9 cellular contexts compared by ENCODE assay signal in the genomic region with DNA sequence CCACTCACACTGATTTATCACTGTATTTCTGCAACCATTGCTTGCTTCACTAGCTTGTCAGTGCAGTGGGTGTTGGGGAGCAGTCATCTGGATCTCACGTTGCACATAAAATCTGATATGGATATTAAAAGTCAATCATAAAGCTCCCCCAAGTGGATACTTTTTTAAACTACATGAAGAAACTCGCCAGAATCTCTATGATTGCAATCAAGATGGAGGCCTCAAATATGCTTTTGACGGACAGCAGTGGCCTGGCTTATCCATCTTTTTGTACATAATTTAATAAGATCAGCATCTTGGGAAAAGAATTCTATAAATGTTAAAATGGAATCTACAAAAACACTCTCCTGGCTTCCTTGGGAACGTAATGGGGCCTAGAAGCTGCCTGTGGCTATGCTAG.
DNase-seq lines count a peak whose midpoint lies in the region; ATAC-seq, FAIRE-seq and TF ChIP-seq lines count a peak whose summit lies in the region.
"Had no signal": no experiment of that assay in that cellular context is flagged by ENCODE, and none has a peak within 500 bp of the region (broad histone marks: within the 10 kb centered on the region; RNA-seq: fewer than 3 reads in every experiment).

No MANE protein-coding gene starts in this region.

- WGBS in suprapubic skin = 31% methylated on average over 4 of the region's 4 CpGs

- TF ChIP-seq EP300 in suprapubic skin (IDR thresholded peaks at IDR 0.05) = no peak

- ATAC-seq in GM18505 (IDR thresholded peaks at IDR 0.05; ENCODE audit: unreplicated experiment) = no peak

- TF ChIP-seq CTCF in epithelial cell of proximal tubule (conservative IDR thresholded peaks at IDR 0.05; ENCODE audit: low read depth, low read length) = peak; percentile 28
- TF ChIP-seq CTCF in suprapubic skin (IDR thresholded peaks at IDR 0.05) = peak; percentile 12 to 23

- no peaks in the 10 kb centered on the region for H3K27me3 ChIP-seq in suprapubic skin

- H3K9me3 ChIP-seq in suprapubic skin = no peaks in the 10 kb centered on the region

- DNase-seq in CD1c-positive myeloid dendritic cell (ENCODE audit: extremely low spot score) (peak; percentile 10), H54 (ENCODE audit: insufficient read length, low spot score) (peak; percentile 19), NCI-H82 treated with DMSO at 0.1 percent for 48 hours (lab: John Stamatoyannopoulos, UW; ENCODE audit: unreplicated experiment) (peak; percentile 41), epithelial cell of proximal tubule (ENCODE audit: low read depth) (no peak), suprapubic skin (ENCODE audit: low spot score in 2 of 2) (no peak)
- no peak for DNase-seq in stimulated activated CD4-positive, alpha-beta T cell treated with anti-CD3 and anti-CD28 coated beads, Interleukin-4, amount 100 ng/mL, for 24 hours
- no peak for DNase-seq in activated CD4-positive, alpha-beta T cell treated with anti-CD3 and anti-CD28 coated beads, Interleukin-2, amount 50 U/mL, for 4 hours

- H3K27ac ChIP-seq in suprapubic skin = no peak overlapping the region
- H3K27ac ChIP-seq: epithelial cell of prostate had no signal

- FAIRE-seq in H54 (lab: Jason Lieb, UNC) = no peak

- H3K36me3 ChIP-seq in suprapubic skin = no peaks in the 10 kb centered on the region

- H3K4me3 ChIP-seq in epithelial cell of proximal tubule (ENCODE audit: low read depth, low read length) (no peak overlapping the region), suprapubic skin (no peak overlapping the region)

- H3K4me1 ChIP-seq in suprapubic skin = no peaks in the 10 kb centered on the region

- TF ChIP-seq POLR2A in H54 (IDR thresholded peaks at IDR 0.05; ENCODE audit: low read depth, low read length) (no peak), suprapubic skin (IDR thresholded peaks at IDR 0.05) (no peak), GM18505 (IDR thresholded peaks at IDR 0.05; ENCODE audit: borderline replicate concordance, extremely low read depth, insufficient read depth, insufficient read length) (no peak)

Comparison
In these comparisons a context has a peak if more than half of its experiments do, and no peak if none do; other contexts are left out.
1. DNase-seq: peak in CD1c-positive myeloid dendritic cell (single experiment), H54 (single experiment) and NCI-H82 treated with DMSO at 0.1 percent for 48 hours (single experiment); none in epithelial cell of proximal tubule (single experiment), suprapubic skin (0 of 2), stimulated activated CD4-positive, alpha-beta T cell treated with anti-CD3 and anti-CD28 coated beads, Interleukin-4, amount 100 ng/mL, for 24 hours (single experiment) and activated CD4-positive, alpha-beta T cell treated with anti-CD3 and anti-CD28 coated beads, Interleukin-2, amount 50 U/mL, for 4 hours (0 of 2).